In genomic region chr15:55660153-55660552, GRCh38 we compare ENCODE assay signal across 18 cellular contexts.
DNase-seq lines count a peak whose midpoint lies in the region; ATAC-seq and TF ChIP-seq lines count a peak whose summit lies in the region.
"Had no signal": no experiment of that assay in that cellular context is flagged by ENCODE, and none has a peak within 500 bp of the region (broad histone marks: within the 10 kb centered on the region; RNA-seq: fewer than 3 reads in every experiment).

No MANE protein-coding gene starts in this region.

- H3K27me3 Mint-ChIP-seq in endodermal cell (ENCODE audit: insufficient read depth) (peaks cover 9% of the 10 kb centered on the region), nephron progenitor cell (ENCODE audit: low read depth, poor library complexity) (no peaks in the 10 kb centered on the region)

- H3K9me3 Mint-ChIP-seq in endodermal cell (no peaks in the 10 kb centered on the region), nephron progenitor cell (no peaks in the 10 kb centered on the region)

- H3K4me1 Mint-ChIP-seq in endodermal cell (peaks cover 25% of the 10 kb centered on the region), nephron progenitor cell (peaks cover 67% of the 10 kb centered on the region)

- H3K9ac ChIP-seq in endodermal cell (ENCODE audit: extremely low read depth, low read length, poor library complexity, severe bottlenecking), result no peak overlapping the region

- no peak overlapping the region for H3K4me3 Mint-ChIP-seq in endodermal cell
- peak overlapping the region; percentile 66 for H3K4me3 Mint-ChIP-seq in nephron progenitor cell

- TF ChIP-seq CTCF in cardiac muscle cell (IDR thresholded peaks at IDR 0.05; ENCODE audit: low read depth, low read length), result no peak
- TF ChIP-seq CTCF in right atrium auricular region (IDR thresholded peaks at IDR 0.05), result no peak
- TF ChIP-seq CTCF in endodermal cell (conservative IDR thresholded peaks at IDR 0.05), result no peak
- TF ChIP-seq CTCF in nephron progenitor cell (IDR thresholded peaks at IDR 0.05), result no peak

- WGBS in endodermal cell (ENCODE audit: insufficient coverage in 1 of 2, insufficient read length in 1 of 2), 2 experiments, result 60 to 97% methylated on average over 1 to 2 of the region's 5 CpGs

- H3K36me3 Mint-ChIP-seq in endodermal cell (ENCODE audit: low read depth), result peaks cover 1% of the 10 kb centered on the region
- peaks cover 65% of the 10 kb centered on the region for H3K36me3 Mint-ChIP-seq in nephron progenitor cell (ENCODE audit: low read depth)

- H3K4me1 ChIP-seq in cardiac muscle cell (ENCODE audit: low read depth) (peaks cover 45% of the 10 kb centered on the region), right atrium auricular region (no peaks in the 10 kb centered on the region), endodermal cell (ENCODE audit: control insufficient read depth, insufficient read depth, low read length) (peaks cover 10% of the 10 kb centered on the region)

- H3K9me3 ChIP-seq in cardiac muscle cell (ENCODE audit: low read depth) (no peaks in the 10 kb centered on the region), right atrium auricular region (no peaks in the 10 kb centered on the region), endodermal cell (ENCODE audit: control insufficient read depth, low read length) (no peaks in the 10 kb centered on the region)

- H3K4me3 ChIP-seq in cardiac muscle cell (no peak overlapping the region), right atrium auricular region (no peak overlapping the region), endodermal cell (ENCODE audit: low read length) (no peak overlapping the region)

- no peak for ATAC-seq in GM21529 (IDR thresholded peaks at IDR 0.05; ENCODE audit: unreplicated experiment)
- ATAC-seq: HCT116, Panc1 had no signal

- no peak for DNase-seq in cardiac muscle cell (ENCODE audit: low read depth in 1 of 2, low spot score in 1 of 2)
- DNase-seq in right atrium auricular region (ENCODE audit: low spot score), result no peak
- no peak for DNase-seq in endodermal cell
- DNase-seq in nephron progenitor cell, result no peak
- no peak for DNase-seq in GDM1 (lab: John Stamatoyannopoulos, UW)
- no peak for DNase-seq in activated CD4-positive, CD25-positive, alpha-beta regulatory T cell treated with anti-CD3 and anti-CD28 coated beads, Interleukin-2, amount 50 U/mL, for 72 hours
- DNase-seq in H4 (ENCODE audit: low spot score), result no peak
- DNase-seq: KBM-7, NCI-H1048, NCI-H146, NCI-H2107, NCI-H446 treated with DMSO at 0.1 percent for 48 hours, NCI-H748 treated with DMSO at 0.1 percent for 48 hours, Right ventricle myocardium superior had no signal

- peaks cover 12% of the 10 kb centered on the region for H3K36me3 ChIP-seq in cardiac muscle cell
- H3K36me3 ChIP-seq in right atrium auricular region, result no peaks in the 10 kb centered on the region
- H3K36me3 ChIP-seq in endodermal cell (ENCODE audit: control insufficient read depth, insufficient read depth, low read length), result no peaks in the 10 kb centered on the region

- H3K27me3 ChIP-seq in cardiac muscle cell, result no peaks in the 10 kb centered on the region
- no peaks in the 10 kb centered on the region for H3K27me3 ChIP-seq in right atrium auricular region
- H3K27me3 ChIP-seq in endodermal cell (ENCODE audit: control insufficient read depth, insufficient read depth, low read length, poor library complexity, severe bottlenecking), result peaks cover under 1% of the 10 kb centered on the region

- H3K27ac Mint-ChIP-seq in endodermal cell (no peak overlapping the region), nephron progenitor cell (peak overlapping the region; percentile 96)

- H3K27ac ChIP-seq in cardiac muscle cell (peak overlapping the region; percentile 97), right atrium auricular region (no peak overlapping the region), endodermal cell (ENCODE audit: low read depth, low read length) (peak overlapping the region; percentile 79)
- H3K27ac ChIP-seq: C4-2B had no signal

Comparison
In these comparisons a context has a peak if more than half of its experiments do, and no peak if none do; other contexts are left out.
1. H3K27ac ChIP-seq: peak in cardiac muscle cell (single experiment) and endodermal cell (single experiment); none in right atrium auricular region (0 of 2).